ENCODE assay signal across 27 cellular contexts in the genomic region with DNA sequence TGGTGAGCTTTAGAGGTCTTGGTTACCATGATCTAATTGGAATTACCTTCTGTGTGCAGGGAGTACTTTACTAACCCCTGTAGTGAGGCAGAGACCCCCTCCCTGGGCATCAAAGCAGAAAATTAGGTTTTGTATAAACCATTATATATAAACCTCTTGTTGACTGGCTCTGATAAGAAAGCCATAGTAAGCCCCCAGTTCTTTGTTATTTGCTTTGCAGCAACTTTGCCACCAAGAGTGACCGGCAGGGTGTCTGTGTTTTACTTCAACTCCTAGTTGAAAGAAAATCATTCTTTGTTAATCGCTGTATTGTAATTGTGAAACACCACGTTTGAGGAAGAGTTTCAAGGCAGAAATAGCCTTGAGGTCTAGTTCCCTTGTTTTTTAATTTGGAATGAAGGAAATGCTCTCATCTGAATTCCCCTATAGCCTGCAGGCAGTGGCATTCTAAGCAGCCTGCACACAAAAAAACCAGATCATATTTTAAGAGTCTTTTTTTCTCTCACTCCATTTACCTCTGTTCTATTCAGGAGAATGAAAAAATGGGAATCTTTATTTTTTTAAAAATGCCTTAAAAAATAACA.
DNase-seq lines count a peak whose midpoint lies in the region; ATAC-seq, FAIRE-seq and TF ChIP-seq lines count a peak whose summit lies in the region.
"Had no signal": no experiment of that assay in that cellular context is flagged by ENCODE, and none has a peak within 500 bp of the region (broad histone marks: within the 10 kb centered on the region; RNA-seq: fewer than 3 reads in every experiment).

No MANE protein-coding gene starts in this region.

- BruUV-seq in A673 (replicated peaks; lab: Mats Ljungman, UMichigan), result no TSS peak

- no peaks in the 10 kb centered on the region for H3K27me3 ChIP-seq in A673 (replicated peaks; ENCODE audit: insufficient read depth, low read depth, low read length, poor library complexity)
- H3K27me3 ChIP-seq in HUES48 (ENCODE audit: control insufficient read depth, insufficient read depth, low read length), result peaks cover 51% of the 10 kb centered on the region
- H3K27me3 ChIP-seq in bronchial epithelial cell (ENCODE audit: control insufficient read depth, insufficient read depth, low read length), result no peaks in the 10 kb centered on the region
- no peaks in the 10 kb centered on the region for H3K27me3 ChIP-seq in keratinocyte (ENCODE audit: control insufficient read depth, extremely low read depth, insufficient read depth, low read length)
- H3K27me3 ChIP-seq in Peyer's patch, result no peaks in the 10 kb centered on the region
- H3K27me3 ChIP-seq: MG63, spleen, tibial nerve had no signal

- no peaks in the 10 kb centered on the region for H3K79me2 ChIP-seq in keratinocyte (ENCODE audit: control insufficient read depth, insufficient read depth, low read length)

- no peak overlapping the region for H3K4me2 ChIP-seq in keratinocyte (ENCODE audit: control insufficient read depth, extremely low read depth, insufficient read depth, low read depth, low read length)

- no peak overlapping the region for H3K9ac ChIP-seq in HUES48 (ENCODE audit: low read depth, low read length)
- no peak overlapping the region for H3K9ac ChIP-seq in keratinocyte (ENCODE audit: control insufficient read depth, extremely low read depth, insufficient read depth, low read length)

- no peak for ATAC-seq in HG03460 (IDR thresholded peaks at IDR 0.05; ENCODE audit: unreplicated experiment)
- ATAC-seq: activated CD4-positive, CD25-positive, alpha-beta regulatory T cell treated with anti-CD3 and anti-CD28 coated beads, Interleukin-2, amount 50 U/mL, for 24 hours; heart right ventricle had no signal

- intact Hi-C loops in A673 (cut with micrococcal nuclease; ENCODE audit: unreplicated experiment), result no loop called here

- peak overlapping the region; percentile 38 for H2AFZ ChIP-seq in keratinocyte (ENCODE audit: control insufficient read depth, low read length)

- H3K36me3 ChIP-seq in A673 (ENCODE audit: insufficient read depth, low read length, poor library complexity, severe bottlenecking), result no peaks in the 10 kb centered on the region
- H3K36me3 ChIP-seq in HUES48 (ENCODE audit: control insufficient read depth, insufficient read depth, low read length), result no peaks in the 10 kb centered on the region
- H3K36me3 ChIP-seq in bronchial epithelial cell (ENCODE audit: control insufficient read depth, insufficient read depth, low read length), result no peaks in the 10 kb centered on the region
- H3K36me3 ChIP-seq in keratinocyte (ENCODE audit: control insufficient read depth in 2 of 2, extremely low read depth in 1 of 2, insufficient read depth in 2 of 2, low read length in 2 of 2), result no peaks in the 10 kb centered on the region
- H3K36me3 ChIP-seq in Peyer's patch, result no peaks in the 10 kb centered on the region
- H3K36me3 ChIP-seq: heart right ventricle, MG63, spleen, tibial nerve had no signal

- no peak for FAIRE-seq in bronchial epithelial cell (lab: Jason Lieb, UNC)
- peak; percentile 49 for FAIRE-seq in keratinocyte (lab: Jason Lieb, UNC)
- FAIRE-seq: A204.1, endothelial cell of umbilical vein had no signal

- H3K9me3 ChIP-seq in A673 (ENCODE audit: low read depth, low read length, poor library complexity, severe bottlenecking) (no peaks in the 10 kb centered on the region), HUES48 (ENCODE audit: control insufficient read depth, insufficient read depth, low read length) (no peaks in the 10 kb centered on the region), keratinocyte (ENCODE audit: control insufficient read depth, low read depth, low read length) (no peaks in the 10 kb centered on the region), Peyer's patch (no peaks in the 10 kb centered on the region)
- H3K9me3 ChIP-seq: heart right ventricle, MG63, spleen, tibial nerve had no signal

- TF ChIP-seq CTCF in A673 (conservative IDR thresholded peaks at IDR 0.05; ENCODE audit: low read depth, low read length) (no peak), bronchial epithelial cell (IDR thresholded peaks at IDR 0.05; ENCODE audit: insufficient read depth, low read length, severe bottlenecking) (no peak), keratinocyte (optimal IDR thresholded peaks at IDR 0.05 in 1 of 3, IDR thresholded peaks at IDR 0.05 in 1 of 3, conservative IDR thresholded peaks at IDR 0.05 in 1 of 3; ENCODE audit: extremely low read depth in 1 of 3, insufficient read depth in 2 of 3, low read length in 3 of 3) (no peak), Peyer's patch (IDR thresholded peaks at IDR 0.05) (no peak)

- H3K4me3 ChIP-seq in A673 (ENCODE audit: low read depth, low read length, poor library complexity, severe bottlenecking) (no peak overlapping the region), HUES48 (ENCODE audit: low read depth, low read length) (peak overlapping the region; percentile 36), bronchial epithelial cell (ENCODE audit: low read depth, low read length) (no peak overlapping the region), keratinocyte (ENCODE audit: control insufficient read depth in 2 of 3, extremely low read depth in 1 of 3, insufficient read depth in 2 of 3, low read depth in 1 of 3, low read length in 3 of 3) (no peak overlapping the region), Peyer's patch (no peak overlapping the region)
- H3K4me3 ChIP-seq: heart right ventricle, MG63, spleen, tibial nerve had no signal

- no peaks in the 10 kb centered on the region for H3K9me1 ChIP-seq in keratinocyte (ENCODE audit: control insufficient read depth, extremely low read depth, insufficient read depth, low read length)

- dilution Hi-C loops in keratinocyte (cut with MboI; ENCODE audit: extremely low pct_ligation_motif_present, low sequenced_read_pairs), result no loop called here

- no peaks in the 10 kb centered on the region for H4K20me1 ChIP-seq in keratinocyte (ENCODE audit: control insufficient read depth, extremely low read depth, insufficient read depth, low read length)

- no peak for TF ChIP-seq POLR2A in Peyer's patch (IDR thresholded peaks at IDR 0.05)

- H3K27ac ChIP-seq in A673 (ENCODE audit: low read depth, low read length, poor library complexity, severe bottlenecking) (no peak overlapping the region), HUES48 (ENCODE audit: low read depth, low read length) (peak overlapping the region; percentile 87), keratinocyte (ENCODE audit: control insufficient read depth, insufficient read depth, low read length) (no peak overlapping the region), Peyer's patch (no peak overlapping the region)
- H3K27ac ChIP-seq: heart right ventricle, spleen, tibial nerve had no signal

- CTCF ChIA-PET in A673 (lab: Charles Lee), result no interaction called here

- peak; percentile 27 for DNase-seq in A673 (ENCODE audit: low spot score)
- DNase-seq in bronchial epithelial cell (ENCODE audit: low read depth), result peak; percentile 48
- DNase-seq in keratinocyte (ENCODE audit: low read depth, low spot score), result no peak
- DNase-seq in Peyer's patch, result no peak
- no peak for DNase-seq in NK-92 (lab: John Stamatoyannopoulos, UW; ENCODE audit: unreplicated experiment)
- DNase-seq in activated effector memory CD4-positive, alpha-beta T cell treated with Interleukin-2 at 50 U/mL for 16 hours, result no peak
- DNase-seq: activated CD4-positive, alpha-beta memory T cell treated with anti-CD3 and anti-CD28 coated beads, Interleukin-2, amount 10 ng/mL, durations not matched to agents 7 days and 5 days; activated naive CD4-positive, alpha-beta T cell treated with Interleukin-2 at 50 U/mL for 16 hours; amygdala; COR-L47; dermis blood vessel endothelial cell; GOT3; heart right ventricle; kidney glomerular epithelial cell; MG63; NCI-H1694 treated with DMSO at 0.1 percent for 48 hours; occipital lobe; retina; Right ventricle myocardium superior; spleen; stimulated activated CD4-positive, alpha-beta T cell treated with anti-CD3 and anti-CD28 coated beads, Interleukin-4, amount 100 ng/mL, for 24 hours had no signal

- POLR2A ChIA-PET in A673 (lab: Charles Lee; ENCODE audit: low non-redundant PET), result no interaction called here

- H3K4me1 ChIP-seq in A673 (ENCODE audit: insufficient read depth, low read length, poor library complexity, severe bottlenecking) (no peaks in the 10 kb centered on the region), HUES48 (ENCODE audit: control insufficient read depth, insufficient read depth, low read length) (peaks cover 36% of the 10 kb centered on the region), keratinocyte (ENCODE audit: control insufficient read depth, extremely low read depth, insufficient read depth, low read length) (peaks cover 28% of the 10 kb centered on the region), Peyer's patch (no peaks in the 10 kb centered on the region)
- H3K4me1 ChIP-seq: heart right ventricle, spleen, tibial nerve had no signal

Comparison
In these comparisons a context has a peak if more than half of its experiments do, and no peak if none do; other contexts are left out.
1. DNase-seq: peak in A673 (single experiment) and bronchial epithelial cell (single experiment); none in keratinocyte (single experiment), Peyer's patch (0 of 3), NK-92 (single experiment) and activated effector memory CD4-positive, alpha-beta T cell treated with Interleukin-2 at 50 U/mL for 16 hours (single experiment).